Comparison of ENCODE assay signal across 8 cellular contexts in genomic region chr7:44489955-44490350, GRCh38. TPM values are rescaled to one million over a fixed set of nuclear protein-coding genes. Genes with fewer than 3 reads are reported as not detected.
DNase-seq lines count a peak whose midpoint lies in the region; ATAC-seq lines count a peak whose summit lies in the region.

No MANE protein-coding gene starts in this region.

- POLR2A ChIA-PET in CD4-positive, alpha-beta memory T cell (lab: Charles Lee; ENCODE audit: partially characterized antibody): interaction anchor here (0.6 to 3.7 kb wide), 31 partner anchors 10 to 731 kb away, joined by 3 to 37 read pairs (median 7); partner anchors contain the start of genes DBNL, DDX56, H2AZ2 and OGDH

- H3K27me3 Mint-ChIP-seq in CD4-positive, alpha-beta memory T cell: no peaks in the 10 kb centered on the region

- peak in 4 of 5 donors; percentile 63 to 74 (median 71) for DNase-seq in CD4-positive, alpha-beta memory T cell
- peak; percentile 21 for DNase-seq in T-helper 22 cell (ENCODE audit: low read depth)
- peak; percentile 33 for DNase-seq in effector CD8-positive, alpha-beta T cell (lab: John Stamatoyannopoulos, UW)
- DNase-seq in aorta: peak in 1 of 2 donors; percentile 52
- DNase-seq in glomerular visceral epithelial cell (ENCODE audit: extremely low spot score): no peak

- intact Hi-C loops in CD4-positive, alpha-beta memory T cell (cut with micrococcal nuclease): loop anchor here (1.0 to 5.0 kb wide), 9 partner anchors 30 to 621 kb away; partner anchors contain the start of genes H2AZ2, POLM, PURB and TBRG4
- intact Hi-C loops in aorta (cut with DNase I): loop anchor here in 1 of 2 donors (5.0 to 10.0 kb wide), 2 partner anchors 77 to 445 kb away; partner anchors contain the start of gene DBNL

- H3K9me3 Mint-ChIP-seq in CD4-positive, alpha-beta memory T cell: peaks cover 0 to 2% (median 0%) of the 10 kb centered on the region in 8 donors

- H3K27ac Mint-ChIP-seq in CD4-positive, alpha-beta memory T cell: peak overlapping the region; percentile 77 to 98 (median 96)

- H3K36me3 ChIP-seq in CD4-positive, alpha-beta memory T cell (ENCODE audit: insufficient read depth, low read length): peaks cover 1% of the 10 kb centered on the region
- H3K36me3 ChIP-seq in mucosa of stomach (ENCODE audit: control insufficient read depth, insufficient read depth, low read length): no peaks in the 10 kb centered on the region
- peaks cover 0 to 2% of the 10 kb centered on the region in 2 donors for H3K36me3 ChIP-seq in aorta (ENCODE audit: control insufficient read depth in 1 of 2, insufficient read depth in 2 of 2, low read length in 1 of 2)

- H3K9me3 ChIP-seq in CD4-positive, alpha-beta memory T cell (ENCODE audit: control insufficient read depth in 1 of 2, low read length in 2 of 2): no peaks in the 10 kb centered on the region
- H3K9me3 ChIP-seq in mucosa of stomach (ENCODE audit: control insufficient read depth, low read length) (no peaks in the 10 kb centered on the region), aorta (ENCODE audit: control insufficient read depth, low read length) (no peaks in the 10 kb centered on the region)

- H3K27ac ChIP-seq in CD4-positive, alpha-beta memory T cell (ENCODE audit: low read depth, low read length): peak overlapping the region; percentile 93
- H3K27ac ChIP-seq in aorta (ENCODE audit: low read depth in 1 of 2, low read length in 2 of 2): peak overlapping the region; percentile 97 to 98

- H3K4me3 Mint-ChIP-seq in CD4-positive, alpha-beta memory T cell: peak overlapping the region; percentile 84 to 99 (median 93)

- 0 to 1% methylated on average over 19 of the region's 19 CpGs for WGBS in aorta, 2 donors

- ATAC-seq in GM19351 (IDR thresholded peaks at IDR 0.05; ENCODE audit: unreplicated experiment): peak; percentile 27
- peak; percentile 22 for ATAC-seq in HG03442 (IDR thresholded peaks at IDR 0.05; ENCODE audit: unreplicated experiment)
- ATAC-seq in aorta (ENCODE audit: low FRiP score): no peak

- H3K4me1 Mint-ChIP-seq in CD4-positive, alpha-beta memory T cell: peaks cover 41 to 58% (median 48%) of the 10 kb centered on the region in 4 donors

- H3K27me3 ChIP-seq in CD4-positive, alpha-beta memory T cell (ENCODE audit: insufficient read depth, low read length): no peaks in the 10 kb centered on the region
- no peaks in the 10 kb centered on the region for H3K27me3 ChIP-seq in mucosa of stomach (ENCODE audit: control insufficient read depth, insufficient read depth, low read length)
- no peaks in the 10 kb centered on the region for H3K27me3 ChIP-seq in aorta (ENCODE audit: control insufficient read depth in 1 of 2, insufficient read depth in 2 of 2, low read length in 1 of 2)

- peaks cover 50% of the 10 kb centered on the region for H3K4me1 ChIP-seq in CD4-positive, alpha-beta memory T cell (ENCODE audit: insufficient read depth, low read length)
- H3K4me1 ChIP-seq in mucosa of stomach (ENCODE audit: control insufficient read depth, insufficient read depth, low read length) (peaks cover 30% of the 10 kb centered on the region), aorta (ENCODE audit: control insufficient read depth in 1 of 2, insufficient read depth in 2 of 2, low read length in 2 of 2) (peaks cover 2 to 11% of the 10 kb centered on the region in 2 donors)

- H3K9ac ChIP-seq in mucosa of stomach (ENCODE audit: low read length): peak overlapping the region; percentile 93

- peaks cover 10 to 32% of the 10 kb centered on the region in 2 donors for H3K36me3 Mint-ChIP-seq in CD4-positive, alpha-beta memory T cell

- peak overlapping the region; percentile 90 to 96 for H3K4me3 ChIP-seq in CD4-positive, alpha-beta memory T cell (ENCODE audit: low read length in 2 of 2)
- H3K4me3 ChIP-seq in mucosa of stomach (ENCODE audit: low read length): peak overlapping the region; percentile 94
- H3K4me3 ChIP-seq in aorta (ENCODE audit: low read length in 2 of 2): peak overlapping the region; percentile 87 to 95

- CTCF ChIA-PET in CD4-positive, alpha-beta memory T cell (lab: Charles Lee; ENCODE audit: partially characterized antibody): interaction anchor here (0.9 to 2.2 kb wide), 9 partner anchors 10 to 359 kb away, joined by 3 to 11 read pairs (median 5); no protein-coding TSS in a partner anchor

RNA-seq across cellular contexts. Expression of gene NUDCD3, which starts 0.5 kb away (rescaled TPM):
- total RNA-seq in CD4-positive, alpha-beta memory T cell: 100 to 1,000 TPM; 100 to 108 TPM
- polyA plus RNA-seq in CD4-positive, alpha-beta memory T cell: 10 to 100 TPM; 55.2 to 61.8 TPM
- total RNA-seq in aorta: 100 to 1,000 TPM in 1 of 2 donors, 10 to 100 TPM in 1; 82.4 to 111 TPM
- 10 to 100 TPM; 20.8 to 41.7 TPM for polyA plus RNA-seq in aorta

RNA-seq across cellular contexts. Expression of gene NPC1L1, which starts 51.2 kb away (rescaled TPM):
- total RNA-seq in CD4-positive, alpha-beta memory T cell: under 1 TPM; 0.19 to 0.23 TPM
- polyA plus RNA-seq in CD4-positive, alpha-beta memory T cell: not detected
- total RNA-seq in aorta: 1 to 10 TPM in 1 of 2 donors, under 1 TPM in 1; 0.39 to 1.1 TPM
- 1 to 10 TPM in 1 of 2 donors, under 1 TPM in 1; 0.79 to 6.1 TPM for polyA plus RNA-seq in aorta
